ENCODE assay signal across 1 cellular context in the genomic region with DNA sequence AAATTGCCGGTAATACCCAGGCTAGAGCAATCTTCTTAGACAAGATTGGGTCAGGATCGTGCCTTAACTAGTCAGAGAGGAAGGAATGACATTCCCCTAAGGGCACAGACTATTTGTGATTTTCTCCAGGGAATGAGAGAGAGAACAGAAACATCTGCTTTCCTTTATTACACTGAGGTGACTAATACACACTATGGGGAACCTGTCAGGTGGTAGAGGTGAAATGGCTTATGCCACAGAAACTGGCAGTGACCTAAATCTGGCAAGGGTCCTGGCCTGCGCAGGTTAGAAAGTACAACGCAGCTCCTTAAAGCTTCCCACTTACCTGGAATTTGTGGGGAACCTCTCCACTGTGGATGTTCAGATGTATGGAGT.
TF ChIP-seq lines count a peak whose summit lies in the region.

No MANE protein-coding gene starts in this region.

TF ChIP-seq in GM12878, 131 proteins besides CTCF, POLR2A, EP300 and RAD21:
- TF ChIP-seq TCF7 (IDR thresholded peaks at IDR 0.05; ENCODE audit: borderline replicate concordance), result no peak
- TF ChIP-seq TBL1XR1 (IDR thresholded peaks at IDR 0.05; ENCODE audit: low read depth, low read length), result no peak
- no peak for TF ChIP-seq CBFB (IDR thresholded peaks at IDR 0.05; ENCODE audit: low read depth)
- TF ChIP-seq, protein P1, sequence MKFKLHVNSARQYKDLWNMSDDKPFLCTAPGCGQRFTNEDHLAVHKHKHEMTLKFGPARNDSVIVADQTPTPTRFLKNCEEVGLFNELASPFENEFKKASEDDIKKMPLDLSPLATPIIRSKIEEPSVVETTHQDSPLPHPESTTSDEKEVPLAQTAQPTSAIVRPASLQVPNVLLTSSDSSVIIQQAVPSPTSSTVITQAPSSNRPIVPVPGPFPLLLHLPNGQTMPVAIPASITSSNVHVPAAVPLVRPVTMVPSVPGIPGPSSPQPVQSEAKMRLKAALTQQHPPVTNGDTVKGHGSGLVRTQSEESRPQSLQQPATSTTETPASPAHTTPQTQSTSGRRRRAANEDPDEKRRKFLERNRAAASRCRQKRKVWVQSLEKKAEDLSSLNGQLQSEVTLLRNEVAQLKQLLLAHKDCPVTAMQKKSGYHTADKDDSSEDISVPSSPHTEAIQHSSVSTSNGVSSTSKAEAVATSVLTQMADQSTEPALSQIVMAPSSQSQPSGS (IDR thresholded peaks at IDR 0.05; ENCODE audit: low read length), result no peak
- no peak for TF ChIP-seq NFXL1 (IDR thresholded peaks at IDR 0.05; ENCODE audit: borderline replicate concordance)
- no peak for TF ChIP-seq GATAD2B (conservative IDR thresholded peaks at IDR 0.05; ENCODE audit: low read depth)
- TF ChIP-seq CBX5 (IDR thresholded peaks at IDR 0.05; ENCODE audit: low read depth), result no peak
- TF ChIP-seq TAF1 (IDR thresholded peaks at IDR 0.05; ENCODE audit: borderline replicate concordance, low read depth, low read length), result no peak
- TF ChIP-seq ZNF384 (IDR thresholded peaks at IDR 0.05; ENCODE audit: borderline replicate concordance, low read depth, low read length), result no peak
- no peak for TF ChIP-seq SREBF2 (IDR thresholded peaks at IDR 0.05; ENCODE audit: low read length)
- no peak for TF ChIP-seq SRF (IDR thresholded peaks at IDR 0.05; ENCODE audit: low read depth in 2 of 2, low read length in 2 of 2)
- TF ChIP-seq, protein P2, sequence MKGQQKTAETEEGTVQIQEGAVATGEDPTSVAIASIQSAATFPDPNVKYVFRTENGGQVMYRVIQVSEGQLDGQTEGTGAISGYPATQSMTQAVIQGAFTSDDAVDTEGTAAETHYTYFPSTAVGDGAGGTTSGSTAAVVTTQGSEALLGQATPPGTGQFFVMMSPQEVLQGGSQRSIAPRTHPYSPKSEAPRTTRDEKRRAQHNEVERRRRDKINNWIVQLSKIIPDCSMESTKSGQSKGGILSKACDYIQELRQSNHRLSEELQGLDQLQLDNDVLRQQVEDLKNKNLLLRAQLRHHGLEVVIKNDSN (IDR thresholded peaks at IDR 0.05; ENCODE audit: borderline replicate concordance, extremely low read length, insufficient read depth, low read depth, low read length), result no peak
TF ChIP-seq in GM12878: peak in this region for 0.
